In the genomic region with DNA sequence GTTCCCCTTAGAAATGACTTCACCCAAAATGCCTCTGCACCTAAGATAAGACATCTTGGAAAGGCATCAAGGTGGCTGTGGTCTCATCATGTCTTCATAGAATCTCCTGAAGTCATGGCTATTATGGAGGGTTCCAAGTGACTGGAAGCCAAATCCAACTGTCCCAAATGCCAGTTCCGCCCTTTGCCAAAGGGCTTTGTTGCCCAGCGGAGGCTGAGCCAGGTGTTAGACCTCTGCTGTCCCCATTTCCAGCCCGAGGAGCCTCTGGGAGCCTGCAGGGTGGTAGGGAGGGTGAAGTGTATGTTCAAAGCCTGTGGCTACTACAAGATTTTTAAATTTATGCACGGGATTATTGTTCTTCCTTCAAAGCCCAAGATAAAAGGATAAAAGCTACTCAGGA, we compare ENCODE assay signal across 19 cellular contexts.
"Had no signal": no experiment of that assay in that cellular context is flagged by ENCODE, and none has a peak within 500 bp of the region (broad histone marks: within the 10 kb centered on the region; RNA-seq: fewer than 3 reads in every experiment).

No MANE protein-coding gene starts in this region.

- ATAC-seq: activated T-cell treated with anti-CD3 and anti-CD28 coated beads, Interleukin-2, amount 50 U/mL, for 4 hours; foreskin keratinocyte; mucosa of descending colon; sciatic nerve; stimulated activated memory B cell treated with anti-CD40 and anti-IgM and Interleukin-4, amounts not matched to agents 10 μg/mL and 1 μg/mL and 100 μg/mL, for 72 hours; WTC11 had no signal

- H3K36me3 ChIP-seq: brain microvascular endothelial cell, colonic mucosa, ovary, thyroid gland had no signal

- H3K9me3 ChIP-seq: colonic mucosa, mucosa of descending colon, ovary, thyroid gland had no signal

- H3K4me3 ChIP-seq: colonic mucosa, mucosa of descending colon, ovary, smooth muscle cell, thyroid gland had no signal

- H3K27me3 ChIP-seq: brain microvascular endothelial cell, colonic mucosa, foreskin keratinocyte, ovary, thyroid gland had no signal

- H3K4me1 ChIP-seq: colonic mucosa, foreskin keratinocyte had no signal

- DNase-seq: activated CD4-positive, alpha-beta memory T cell treated with anti-CD3 and anti-CD28 coated beads, Interleukin-2, amount 10 ng/mL, durations not matched to agents 7 days and 5 days; activated CD4-positive, alpha-beta T cell treated with anti-CD3 and anti-CD28 coated beads for 4 hours; activated naive CD4-positive, alpha-beta T cell treated with anti-CD3 and anti-CD28 coated beads, Interleukin-2, amount 50 U/mL, for 16 hours; activated T-cell treated with anti-CD3 and anti-CD28 coated beads, Interleukin-2, amount 50 U/mL, for 4 hours; aorta; brain microvascular endothelial cell; colonic mucosa; left ventricle myocardium superior; mucosa of descending colon; naive B cell; stimulated activated CD4-positive, alpha-beta T cell treated with anti-CD3 and anti-CD28 coated beads, Interleukin-4, amount 100 ng/mL, for 24 hours; SW 1271; thyroid gland had no signal

- H3K27ac ChIP-seq: brain microvascular endothelial cell, colonic mucosa, foreskin keratinocyte, ovary, thyroid gland had no signal
